In the genomic region with DNA sequence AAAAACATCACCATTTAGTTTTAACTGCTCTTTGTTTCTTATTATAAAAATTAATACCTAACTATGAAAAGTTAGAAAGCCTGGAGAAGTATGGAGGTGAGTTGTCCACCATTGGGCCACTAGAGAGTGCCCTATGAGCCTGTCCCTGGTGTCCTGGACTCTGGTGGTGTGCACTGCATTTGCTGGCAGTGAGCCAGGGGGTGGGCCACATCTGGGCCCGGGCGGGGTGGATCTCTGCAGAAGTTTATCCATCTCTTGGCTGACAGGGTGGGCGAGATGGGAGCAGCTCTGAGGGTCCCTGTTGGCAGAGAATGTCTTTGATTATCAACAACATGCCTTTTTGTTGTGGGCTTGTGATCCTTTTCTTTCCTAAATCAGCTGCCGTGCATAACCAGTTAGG, we compare ENCODE assay signal across 9 cellular contexts. TPM values are rescaled to one million over a fixed set of nuclear protein-coding genes. Genes with fewer than 3 reads are reported as not detected.
DNase-seq lines count a peak whose midpoint lies in the region; ATAC-seq and TF ChIP-seq lines count a peak whose summit lies in the region.
"Had no signal": no experiment of that assay in that cellular context is flagged by ENCODE, and none has a peak within 500 bp of the region (broad histone marks: within the 10 kb centered on the region; RNA-seq: fewer than 3 reads in every experiment).

No MANE protein-coding gene starts in this region.

- H3K4me1 ChIP-seq in lower lobe of right lung (peaks cover 72% of the 10 kb centered on the region), smooth muscle cell (ENCODE audit: low read depth) (peaks cover 13% of the 10 kb centered on the region)

- intact Hi-C loops in activated T-helper 1 cell treated with anti-CD3 and anti-CD28 coated beads, Interleukin-12 subunit alpha, Interleukin-12 subunit beta, Interleukin-2, Interleukin-4 antibody, amounts not matched to agents 30 ng/mL and 10 ng/mL and 1 ng/mL, durations not matched to agents 14 hours and 24 hours and 36 hours (cut with micrococcal nuclease), result no loop called here
- intact Hi-C loops in lower lobe of right lung (cut with DNase I), result no loop called here

- H3K9ac ChIP-seq in smooth muscle cell (ENCODE audit: low read depth), result no peak overlapping the region

- no peak overlapping the region for H2AFZ ChIP-seq in smooth muscle cell (ENCODE audit: low read depth)

- H3K36me3 ChIP-seq in lower lobe of right lung, result peaks cover 3% of the 10 kb centered on the region
- no peaks in the 10 kb centered on the region for H3K36me3 ChIP-seq in smooth muscle cell (ENCODE audit: low read depth)

- H3K4me1 Mint-ChIP-seq in activated T-helper 1 cell treated with anti-CD3 and anti-CD28 coated beads, Interleukin-12 subunit alpha, Interleukin-12 subunit beta, Interleukin-2, Interleukin-4 antibody, amounts not matched to agents 30 ng/mL and 10 ng/mL and 1 ng/mL, durations not matched to agents 14 hours and 24 hours and 36 hours (ENCODE audit: low read depth), result peaks cover 88% of the 10 kb centered on the region

- no peaks in the 10 kb centered on the region for H3K9me3 Mint-ChIP-seq in activated T-helper 1 cell treated with anti-CD3 and anti-CD28 coated beads, Interleukin-12 subunit alpha, Interleukin-12 subunit beta, Interleukin-2, Interleukin-4 antibody, amounts not matched to agents 30 ng/mL and 10 ng/mL and 1 ng/mL, durations not matched to agents 14 hours and 24 hours and 36 hours

- no peak overlapping the region for H3K4me2 ChIP-seq in smooth muscle cell

- no peaks in the 10 kb centered on the region for H3K27me3 ChIP-seq in lower lobe of right lung (ENCODE audit: low read depth)
- no peaks in the 10 kb centered on the region for H3K27me3 ChIP-seq in smooth muscle cell (ENCODE audit: low read depth)

- H3K27me3 Mint-ChIP-seq in activated T-helper 1 cell treated with anti-CD3 and anti-CD28 coated beads, Interleukin-12 subunit alpha, Interleukin-12 subunit beta, Interleukin-2, Interleukin-4 antibody, amounts not matched to agents 30 ng/mL and 10 ng/mL and 1 ng/mL, durations not matched to agents 14 hours and 24 hours and 36 hours (ENCODE audit: insufficient read depth), result no peaks in the 10 kb centered on the region

- H4K20me1 ChIP-seq in smooth muscle cell (ENCODE audit: low read depth), result peaks cover 100% of the 10 kb centered on the region

- peak; percentile 1 for ATAC-seq in GM21360 (IDR thresholded peaks at IDR 0.05; ENCODE audit: unreplicated experiment)
- no peak for ATAC-seq in lower lobe of right lung

- peaks cover 100% of the 10 kb centered on the region for H3K79me2 ChIP-seq in smooth muscle cell (ENCODE audit: low read depth)

- peak overlapping the region; percentile 59 for H3K27ac Mint-ChIP-seq in activated T-helper 1 cell treated with anti-CD3 and anti-CD28 coated beads, Interleukin-12 subunit alpha, Interleukin-12 subunit beta, Interleukin-2, Interleukin-4 antibody, amounts not matched to agents 30 ng/mL and 10 ng/mL and 1 ng/mL, durations not matched to agents 14 hours and 24 hours and 36 hours

- WGBS in smooth muscle cell (ENCODE audit: low lambda C conversion rate), result 81% methylated on average over 4 of the region's 4 CpGs

- H3F3A ChIP-seq in smooth muscle cell (ENCODE audit: low read depth), result peaks cover 3% of the 10 kb centered on the region

- H3K27ac ChIP-seq in lower lobe of right lung (peak overlapping the region; percentile 60), smooth muscle cell (ENCODE audit: low read depth) (no peak overlapping the region)

- peak overlapping the region; percentile 54 for H3K4me3 ChIP-seq in AG10803 (ENCODE audit: low read length)
- peak overlapping the region; percentile 38 for H3K4me3 ChIP-seq in lower lobe of right lung
- H3K4me3 ChIP-seq in smooth muscle cell, result no peak overlapping the region

- TF ChIP-seq CTCF in AG10803 (conservative IDR thresholded peaks at IDR 0.05; ENCODE audit: low read length) (no peak), lower lobe of right lung (IDR thresholded peaks at IDR 0.05) (no peak), smooth muscle cell (IDR thresholded peaks at IDR 0.05; ENCODE audit: borderline replicate concordance, insufficient read depth, poor library complexity, severe bottlenecking) (no peak)

- H3K36me3 Mint-ChIP-seq in activated T-helper 1 cell treated with anti-CD3 and anti-CD28 coated beads, Interleukin-12 subunit alpha, Interleukin-12 subunit beta, Interleukin-2, Interleukin-4 antibody, amounts not matched to agents 30 ng/mL and 10 ng/mL and 1 ng/mL, durations not matched to agents 14 hours and 24 hours and 36 hours (ENCODE audit: low read depth), result peaks cover 23% of the 10 kb centered on the region

- H3K4me3 Mint-ChIP-seq in activated T-helper 1 cell treated with anti-CD3 and anti-CD28 coated beads, Interleukin-12 subunit alpha, Interleukin-12 subunit beta, Interleukin-2, Interleukin-4 antibody, amounts not matched to agents 30 ng/mL and 10 ng/mL and 1 ng/mL, durations not matched to agents 14 hours and 24 hours and 36 hours, result peak overlapping the region; percentile 21

- DNase-seq in AG10803 (ENCODE audit: low read depth), result no peak
- no peak for DNase-seq in activated T-helper 1 cell treated with anti-CD3 and anti-CD28 coated beads, Interleukin-12 subunit alpha, Interleukin-12 subunit beta, Interleukin-2, Interleukin-4 antibody, amounts not matched to agents 30 ng/mL and 10 ng/mL and 1 ng/mL, durations not matched to agents 14 hours and 24 hours and 36 hours (ENCODE audit: low spot score)
- no peak for DNase-seq in lower lobe of right lung
- no peak for DNase-seq in NCI-H2227 treated with DMSO at 0.1 percent for 48 hours (lab: John Stamatoyannopoulos, UW)
- DNase-seq in DMS53 (lab: John Stamatoyannopoulos, UW), result no peak
- DNase-seq in smooth muscle cell (lab: John Stamatoyannopoulos, UW; ENCODE audit: unreplicated experiment), result no peak
- DNase-seq in stimulated activated CD4-positive, alpha-beta T cell treated with anti-CD3 and anti-CD28 coated beads, Interleukin-4, amount 100 ng/mL, for 1 hour, result no peak
- DNase-seq: central memory CD4-positive, alpha-beta T cell had no signal

- H3K9me3 ChIP-seq in lower lobe of right lung, result no peaks in the 10 kb centered on the region
- no peaks in the 10 kb centered on the region for H3K9me3 ChIP-seq in smooth muscle cell (replicated peaks; ENCODE audit: low read depth)

RNA-seq across cellular contexts. Expression of a gene that starts 8.2 kb away (rescaled TPM):
- 40.6 and 42.3 TPM in 2 replicates for total RNA-seq in activated T-helper 1 cell treated with anti-CD3 and anti-CD28 coated beads, Interleukin-12 subunit alpha, Interleukin-12 subunit beta, Interleukin-2, Interleukin-4 antibody, amounts not matched to agents 30 ng/mL and 10 ng/mL and 1 ng/mL, durations not matched to agents 14 hours and 24 hours and 36 hours
- total RNA-seq in lower lobe of right lung (24.1 TPM), smooth muscle cell (16.2 and 16.9 TPM in 2 replicates)
- polyA plus RNA-seq in smooth muscle cell, result 10.0 and 10.4 TPM in 2 replicates
